9 cellular contexts compared by ENCODE assay signal in genomic region chr10:89303161-89303560, GRCh38. TPM values are rescaled to one million over a fixed set of nuclear protein-coding genes. Genes with fewer than 3 reads are reported as not detected.
DNase-seq lines count a peak whose midpoint lies in the region; ATAC-seq, FAIRE-seq and TF ChIP-seq lines count a peak whose summit lies in the region.
"Had no signal": no experiment of that assay in that cellular context is flagged by ENCODE, and none has a peak within 500 bp of the region (broad histone marks: within the 10 kb centered on the region; RNA-seq: fewer than 3 reads in every experiment).

No MANE protein-coding gene starts in this region.

- peak overlapping the region; percentile 48 for H3K4me3 ChIP-seq in AG10803 (ENCODE audit: low read length)
- peak overlapping the region; percentile 76 for H3K4me3 ChIP-seq in naive thymus-derived CD4-positive, alpha-beta T cell (ENCODE audit: low read length)

- H3K36me3 ChIP-seq in naive thymus-derived CD4-positive, alpha-beta T cell (ENCODE audit: control insufficient read depth in 2 of 3, insufficient read depth in 3 of 3, low read length in 3 of 3): peaks cover 0 to 23% (median 0%) of the 10 kb centered on the region in 3 experiments
- H3K36me3 ChIP-seq: brain microvascular endothelial cell had no signal

- peaks cover 41% of the 10 kb centered on the region for H3K4me1 Mint-ChIP-seq in central memory CD8-positive, alpha-beta T cell
- peaks cover 24 to 61% (median 44%) of the 10 kb centered on the region in 7 donors for H3K4me1 Mint-ChIP-seq in naive thymus-derived CD4-positive, alpha-beta T cell

- H3K27me3 Mint-ChIP-seq in central memory CD8-positive, alpha-beta T cell: no peaks in the 10 kb centered on the region
- H3K27me3 Mint-ChIP-seq in naive thymus-derived CD4-positive, alpha-beta T cell: peaks cover 0 to 23% (median 0%) of the 10 kb centered on the region in 5 donors

- H3K9me3 Mint-ChIP-seq in central memory CD8-positive, alpha-beta T cell: no peaks in the 10 kb centered on the region
- peaks cover 2 to 51% (median 12%) of the 10 kb centered on the region in 11 donors for H3K9me3 Mint-ChIP-seq in naive thymus-derived CD4-positive, alpha-beta T cell

- TF ChIP-seq CTCF in AG10803 (conservative IDR thresholded peaks at IDR 0.05; ENCODE audit: low read length): no peak

- H3K4me3 Mint-ChIP-seq in central memory CD8-positive, alpha-beta T cell: peak overlapping the region; percentile 91
- peak overlapping the region; percentile 83 to 99 (median 94) for H3K4me3 Mint-ChIP-seq in naive thymus-derived CD4-positive, alpha-beta T cell

- intact Hi-C loops in naive thymus-derived CD4-positive, alpha-beta T cell (cut with micrococcal nuclease): loop anchor here (2.0 to 5.0 kb wide), 4 partner anchors 50 to 1441 kb away; partner anchors contain the start of genes IFIT1 (in 1 of the 2), IFIT5 (in 1 of the 2), KLLN (in 1 of the 2) and PTEN (in 1 of the 2)

- CTCF ChIA-PET in naive thymus-derived CD4-positive, alpha-beta T cell (lab: Charles Lee): interaction anchor here (0.6 to 2.9 kb wide), 2 partner anchors 29 to 66 kb away, joined by 3 to 13 read pairs; no protein-coding TSS in a partner anchor

- H3K27me3 ChIP-seq in naive thymus-derived CD4-positive, alpha-beta T cell (ENCODE audit: control insufficient read depth in 2 of 2, insufficient read depth in 2 of 2, low read length in 2 of 2): no peaks in the 10 kb centered on the region
- H3K27me3 ChIP-seq: brain microvascular endothelial cell had no signal

- no peak overlapping the region for H3K27ac ChIP-seq in naive thymus-derived CD4-positive, alpha-beta T cell (ENCODE audit: low read depth, low read length)

- H3K9me3 ChIP-seq in naive thymus-derived CD4-positive, alpha-beta T cell (ENCODE audit: control insufficient read depth in 2 of 3, low read length in 3 of 3): peaks cover 0 to 5% (median 5%) of the 10 kb centered on the region in 3 experiments

- POLR2A ChIA-PET in naive thymus-derived CD4-positive, alpha-beta T cell (lab: Charles Lee): interaction anchor here (0.9 to 6.9 kb wide), 4 partner anchors 8 to 110 kb away, joined by 3 to 46 read pairs (median 21); partner anchors contain the start of genes IFIT1 and IFIT5

- no peak for ATAC-seq in central memory CD8-positive, alpha-beta T cell (replicated peaks; ENCODE audit: extremely low read depth, poor library complexity, severe bottlenecking)
- ATAC-seq in naive thymus-derived CD4-positive, alpha-beta T cell: no peak
- no peak for ATAC-seq in GM18870 (IDR thresholded peaks at IDR 0.05; ENCODE audit: unreplicated experiment)
- no peak for ATAC-seq in GM18907 (IDR thresholded peaks at IDR 0.05; ENCODE audit: unreplicated experiment)

- H3K27ac Mint-ChIP-seq in central memory CD8-positive, alpha-beta T cell (ENCODE audit: low read depth): peak overlapping the region; percentile 97
- peak overlapping the region in 8 of 9 donors; percentile 95 to 98 (median 97) for H3K27ac Mint-ChIP-seq in naive thymus-derived CD4-positive, alpha-beta T cell

- H3K4me1 ChIP-seq in naive thymus-derived CD4-positive, alpha-beta T cell (ENCODE audit: control insufficient read depth in 2 of 2, insufficient read depth in 2 of 2, low read length in 2 of 2): peaks cover 15 to 24% of the 10 kb centered on the region in 2 donors

- H3K36me3 Mint-ChIP-seq in central memory CD8-positive, alpha-beta T cell (ENCODE audit: insufficient read depth): peaks cover 38% of the 10 kb centered on the region
- peaks cover 26 to 45% (median 41%) of the 10 kb centered on the region in 5 donors for H3K36me3 Mint-ChIP-seq in naive thymus-derived CD4-positive, alpha-beta T cell

- DNase-seq in AG10803 (ENCODE audit: low read depth) (no peak), GM19239 (ENCODE audit: insufficient read length, low spot score) (no peak), DMS153 (lab: John Stamatoyannopoulos, UW) (no peak), HTR-8/SVneo (ENCODE audit: insufficient read length, low spot score) (no peak)
- no peak for DNase-seq in central memory CD8-positive, alpha-beta T cell (ENCODE audit: low spot score in 2 of 2)
- DNase-seq in naive thymus-derived CD4-positive, alpha-beta T cell: no peak
- DNase-seq: brain microvascular endothelial cell had no signal

- peak; percentile 58 for FAIRE-seq in GM19239 (lab: Jason Lieb, UNC)
- FAIRE-seq in HTR-8/SVneo (lab: Jason Lieb, UNC): no peak

RNA-seq across cellular contexts. Expression of gene IFIT2, which starts 1.3 kb away (rescaled TPM):
- 10 to 100 TPM in 1 of 5 experiments, 1 to 10 TPM in 4; 6.0 to 16.4 (median 8.4) TPM for total RNA-seq in naive thymus-derived CD4-positive, alpha-beta T cell
- 1 to 10 TPM; 4.4 to 9.9 TPM for polyA plus RNA-seq in naive thymus-derived CD4-positive, alpha-beta T cell

RNA-seq across cellular contexts. Expression of gene IFIT3, which starts 24.6 kb away (rescaled TPM):
- 10 to 100 TPM in 1 of 5 experiments, 1 to 10 TPM in 4; 1.8 to 22.3 (median 3.2) TPM for total RNA-seq in naive thymus-derived CD4-positive, alpha-beta T cell
- polyA plus RNA-seq in naive thymus-derived CD4-positive, alpha-beta T cell: 10 to 100 TPM in 1 of 2 donors, 1 to 10 TPM in 1; 4.1 to 13.1 TPM

RNA-seq across cellular contexts. Expression of gene LIPA, which starts 51.6 kb away (rescaled TPM):
- 10 to 100 TPM; 19.9 to 49.9 (median 48.3) TPM for total RNA-seq in naive thymus-derived CD4-positive, alpha-beta T cell
- 10 to 100 TPM; 95.8 to 97.8 TPM for polyA plus RNA-seq in naive thymus-derived CD4-positive, alpha-beta T cell
